ENCODE assay signal across 1 cellular context in the genomic region with DNA sequence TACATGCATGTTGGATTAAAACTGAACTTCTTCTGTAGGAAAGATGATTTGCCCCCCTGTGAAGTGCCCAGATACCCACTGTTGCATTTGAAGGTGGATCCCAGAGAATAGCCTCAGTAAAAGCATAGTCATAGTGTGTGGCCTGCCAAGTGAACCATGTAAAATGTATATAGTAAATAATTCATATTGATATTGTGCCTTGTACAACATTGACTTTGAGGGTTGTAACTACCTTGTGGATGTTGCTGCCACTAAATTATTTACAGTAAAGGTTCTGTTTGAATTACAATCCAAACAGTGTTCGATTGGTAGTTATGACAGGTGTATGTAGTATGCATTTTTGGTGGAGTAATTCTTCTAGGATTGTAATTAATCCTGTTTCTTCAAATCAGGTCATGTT.
TF ChIP-seq lines count a peak whose summit lies in the region.

No MANE protein-coding gene starts in this region.

TF ChIP-seq in HepG2, 621 proteins besides CTCF, POLR2A, EP300 and RAD21:
- no peak for TF ChIP-seq BRD4 (CRISPR knock-in tag; IDR thresholded peaks at IDR 0.05)
- no peak for TF ChIP-seq NBN (conservative IDR thresholded peaks at IDR 0.05)
- TF ChIP-seq HNF4G (IDR thresholded peaks at IDR 0.05; ENCODE audit: borderline replicate concordance, low read depth, low read length), result no peak
- TF ChIP-seq HNF4G (CRISPR knock-in tag; IDR thresholded peaks at IDR 0.05; ENCODE audit: borderline replicate concordance, low read depth), result no peak
- TF ChIP-seq, protein P1, sequence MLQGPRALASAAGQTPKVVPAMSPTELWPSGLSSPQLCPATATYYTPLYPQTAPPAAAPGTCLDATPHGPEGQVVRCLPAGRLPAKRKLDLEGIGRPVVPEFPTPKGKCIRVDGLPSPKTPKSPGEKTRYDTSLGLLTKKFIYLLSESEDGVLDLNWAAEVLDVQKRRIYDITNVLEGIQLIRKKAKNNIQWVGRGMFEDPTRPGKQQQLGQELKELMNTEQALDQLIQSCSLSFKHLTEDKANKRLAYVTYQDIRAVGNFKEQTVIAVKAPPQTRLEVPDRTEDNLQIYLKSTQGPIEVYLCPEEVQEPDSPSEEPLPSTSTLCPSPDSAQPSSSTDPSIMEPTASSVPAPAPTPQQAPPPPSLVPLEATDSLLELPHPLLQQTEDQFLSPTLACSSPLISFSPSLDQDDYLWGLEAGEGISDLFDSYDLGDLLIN (CRISPR knock-in tag; IDR thresholded peaks at IDR 0.05; ENCODE audit: borderline replicate concordance), result no peak
- TF ChIP-seq, protein P2, sequence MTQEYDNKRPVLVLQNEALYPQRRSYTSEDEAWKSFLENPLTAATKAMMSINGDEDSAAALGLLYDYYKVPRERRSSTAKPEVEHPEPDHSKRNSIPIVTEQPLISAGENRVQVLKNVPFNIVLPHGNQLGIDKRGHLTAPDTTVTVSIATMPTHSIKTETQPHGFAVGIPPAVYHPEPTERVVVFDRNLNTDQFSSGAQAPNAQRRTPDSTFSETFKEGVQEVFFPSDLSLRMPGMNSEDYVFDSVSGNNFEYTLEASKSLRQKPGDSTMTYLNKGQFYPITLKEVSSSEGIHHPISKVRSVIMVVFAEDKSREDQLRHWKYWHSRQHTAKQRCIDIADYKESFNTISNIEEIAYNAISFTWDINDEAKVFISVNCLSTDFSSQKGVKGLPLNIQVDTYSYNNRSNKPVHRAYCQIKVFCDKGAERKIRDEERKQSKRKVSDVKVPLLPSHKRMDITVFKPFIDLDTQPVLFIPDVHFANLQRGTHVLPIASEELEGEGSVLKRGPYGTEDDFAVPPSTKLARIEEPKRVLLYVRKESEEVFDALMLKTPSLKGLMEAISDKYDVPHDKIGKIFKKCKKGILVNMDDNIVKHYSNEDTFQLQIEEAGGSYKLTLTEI (CRISPR knock-in tag; conservative IDR thresholded peaks at IDR 0.05), result no peak
- no peak for TF ChIP-seq MTF2 (CRISPR knock-in tag; IDR thresholded peaks at IDR 0.05; ENCODE audit: borderline replicate concordance)
- TF ChIP-seq HNRNPUL1 (IDR thresholded peaks at IDR 0.05; ENCODE audit: low read depth, low read length), result no peak
- TF ChIP-seq, protein P3, sequence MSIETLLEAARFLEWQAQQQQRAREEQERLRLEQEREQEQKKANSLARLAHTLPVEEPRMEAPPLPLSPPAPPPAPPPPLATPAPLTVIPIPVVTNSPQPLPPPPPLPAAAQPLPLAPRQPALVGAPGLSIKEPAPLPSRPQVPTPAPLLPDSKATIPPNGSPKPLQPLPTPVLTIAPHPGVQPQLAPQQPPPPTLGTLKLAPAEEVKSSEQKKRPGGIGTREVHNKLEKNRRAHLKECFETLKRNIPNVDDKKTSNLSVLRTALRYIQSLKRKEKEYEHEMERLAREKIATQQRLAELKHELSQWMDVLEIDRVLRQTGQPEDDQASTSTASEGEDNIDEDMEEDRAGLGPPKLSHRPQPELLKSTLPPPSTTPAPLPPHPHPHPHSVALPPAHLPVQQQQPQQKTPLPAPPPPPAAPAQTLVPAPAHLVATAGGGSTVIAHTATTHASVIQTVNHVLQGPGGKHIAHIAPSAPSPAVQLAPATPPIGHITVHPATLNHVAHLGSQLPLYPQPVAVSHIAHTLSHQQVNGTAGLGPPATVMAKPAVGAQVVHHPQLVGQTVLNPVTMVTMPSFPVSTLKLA (IDR thresholded peaks at IDR 0.05), result no peak
- TF ChIP-seq ZSCAN29 (CRISPR knock-in tag; conservative IDR thresholded peaks at IDR 0.05), result no peak
- TF ChIP-seq, protein P4, sequence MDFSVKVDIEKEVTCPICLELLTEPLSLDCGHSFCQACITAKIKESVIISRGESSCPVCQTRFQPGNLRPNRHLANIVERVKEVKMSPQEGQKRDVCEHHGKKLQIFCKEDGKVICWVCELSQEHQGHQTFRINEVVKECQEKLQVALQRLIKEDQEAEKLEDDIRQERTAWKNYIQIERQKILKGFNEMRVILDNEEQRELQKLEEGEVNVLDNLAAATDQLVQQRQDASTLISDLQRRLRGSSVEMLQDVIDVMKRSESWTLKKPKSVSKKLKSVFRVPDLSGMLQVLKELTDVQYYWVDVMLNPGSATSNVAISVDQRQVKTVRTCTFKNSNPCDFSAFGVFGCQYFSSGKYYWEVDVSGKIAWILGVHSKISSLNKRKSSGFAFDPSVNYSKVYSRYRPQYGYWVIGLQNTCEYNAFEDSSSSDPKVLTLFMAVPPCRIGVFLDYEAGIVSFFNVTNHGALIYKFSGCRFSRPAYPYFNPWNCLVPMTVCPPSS (IDR thresholded peaks at IDR 0.05), result no peak
- no peak for TF ChIP-seq ZFYVE20 (CRISPR knock-in tag; IDR thresholded peaks at IDR 0.05; ENCODE audit: borderline replicate concordance, low read depth)
- no peak for TF ChIP-seq RXRA (CRISPR knock-in tag; IDR thresholded peaks at IDR 0.05)
- TF ChIP-seq RBM39 (IDR thresholded peaks at IDR 0.05; ENCODE audit: low read depth, low read length, poor library complexity, severe bottlenecking), result no peak
- no peak for TF ChIP-seq PAF1 (CRISPR knock-in tag; IDR thresholded peaks at IDR 0.05)
